1 cellular context compared by ENCODE assay signal in the genomic region with DNA sequence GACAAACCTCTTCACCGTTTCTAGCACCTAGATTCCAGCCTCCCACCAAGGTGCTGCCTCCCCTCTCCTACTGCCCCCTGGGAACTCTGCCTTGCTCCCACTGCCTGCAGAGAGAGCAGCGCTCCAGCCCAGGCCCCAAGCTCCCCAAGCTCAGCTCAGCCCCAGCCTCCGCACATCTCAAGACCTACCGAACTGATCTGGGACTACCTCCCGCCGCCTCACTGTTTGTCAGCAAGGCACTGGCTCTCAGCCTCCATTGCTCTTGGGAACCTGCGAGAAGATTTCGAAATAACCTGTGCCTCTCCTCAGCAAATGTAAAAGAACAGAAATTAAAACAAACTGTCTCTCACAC.
TF ChIP-seq lines count a peak whose summit lies in the region.

No MANE protein-coding gene starts in this region.

TF ChIP-seq in IMR-90, 13 proteins besides CTCF, POLR2A, EP300 and RAD21 (continued from another document):
- no peak for TF ChIP-seq USF2 (IDR thresholded peaks at IDR 0.05; ENCODE audit: low read depth, low read length)
- TF ChIP-seq RCOR1 (IDR thresholded peaks at IDR 0.05; ENCODE audit: insufficient replicate concordance, low read length) = no peak
